8 cellular contexts compared by ENCODE assay signal in the genomic region with DNA sequence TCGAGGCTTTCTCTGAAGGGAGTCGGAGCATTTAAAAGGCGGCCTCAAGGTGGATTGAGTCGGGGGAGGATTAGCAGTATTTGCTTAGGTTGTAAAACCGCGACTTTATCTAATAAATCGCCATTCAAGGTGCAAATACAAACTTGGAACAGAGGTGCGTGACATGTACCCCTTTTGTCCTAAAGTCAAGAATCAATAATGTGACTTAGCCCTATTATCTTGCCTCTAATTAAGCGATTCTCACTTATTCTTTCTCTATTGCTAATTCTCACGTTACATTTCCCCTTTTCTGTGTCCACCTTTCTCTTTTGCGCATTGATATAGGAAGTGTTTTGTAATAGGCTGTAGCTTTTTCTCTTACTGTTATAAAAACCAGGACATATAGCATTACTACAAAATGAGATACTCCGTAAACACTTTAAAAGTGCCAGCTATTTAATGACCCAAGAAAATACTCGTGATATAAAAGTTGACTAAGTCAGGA. TPM values are rescaled to one million over a fixed set of nuclear protein-coding genes. Genes with fewer than 3 reads are reported as not detected.
DNase-seq lines count a peak whose midpoint lies in the region; ATAC-seq and TF ChIP-seq lines count a peak whose summit lies in the region.

No MANE protein-coding gene starts in this region.

- in situ Hi-C loops in GM13977 (cut with MboI; ENCODE audit: low pct_unique_long_range_greater_than_20kb, low sequenced_read_pairs, unreplicated experiment), result loop anchor here (25.0 kb wide), 1 partner anchor 252 kb away; no protein-coding TSS in a partner anchor

- no peak for TF ChIP-seq RAD21 in liver (IDR thresholded peaks at IDR 0.05)

- H3K4me3 ChIP-seq in liver (ENCODE audit: low read depth in 1 of 3, low read length in 3 of 3), result peak overlapping the region; percentile 62 to 81 (median 71)

- no peaks in the 10 kb centered on the region for H3K27me3 Mint-ChIP-seq in T-helper 17 cell

- H3K27ac ChIP-seq in VCaP, result peak overlapping the region; percentile 89
- peak overlapping the region; percentile 75 to 85 for H3K27ac ChIP-seq in liver (ENCODE audit: low read depth in 1 of 2, low read length in 2 of 2)

- no peak overlapping the region for H3K4me3 Mint-ChIP-seq in T-helper 17 cell

- peaks cover 5 to 28% (median 26%) of the 10 kb centered on the region in 4 donors for H3K4me1 ChIP-seq in liver (ENCODE audit: control insufficient read depth in 4 of 4, insufficient read depth in 4 of 4, low read length in 3 of 4)

- H3K9me3 ChIP-seq in liver (ENCODE audit: control insufficient read depth in 4 of 4, low read length in 3 of 4), result no peaks in the 10 kb centered on the region
- no peaks in the 10 kb centered on the region for H3K9me3 ChIP-seq in T-helper 17 cell (ENCODE audit: control insufficient read depth, low read length, poor library complexity, severe bottlenecking)

- peak overlapping the region; percentile 61 to 93 for H3K9ac ChIP-seq in liver (ENCODE audit: low read depth in 1 of 2, low read length in 2 of 2)

- DNase-seq in GM13977 (ENCODE audit: low spot score) (peak; percentile 44), GOT3 (lab: John Stamatoyannopoulos, UW) (no peak), T-helper 17 cell (no peak), NCI-H1930 (lab: John Stamatoyannopoulos, UW) (no peak)

- TF ChIP-seq CTCF in GM13977 (IDR thresholded peaks at IDR 0.05; ENCODE audit: extremely low read depth, insufficient read depth, missing control alignments) (no peak), VCaP (conservative IDR thresholded peaks at IDR 0.05) (no peak), liver (IDR thresholded peaks at IDR 0.05; ENCODE audit: low read depth, low read length, missing input control) (no peak)

- peaks cover 17% of the 10 kb centered on the region for H3K4me1 Mint-ChIP-seq in T-helper 17 cell

- no peak overlapping the region for H3K27ac Mint-ChIP-seq in T-helper 17 cell

- WGBS in liver, result under 1% methylated on average over 13 of the region's 13 CpGs

- ATAC-seq in HG02970 (IDR thresholded peaks at IDR 0.05; ENCODE audit: low FRiP score, unreplicated experiment) (peak; percentile 5), T-helper 17 cell (no peak), GM18861 (IDR thresholded peaks at IDR 0.05; ENCODE audit: unreplicated experiment) (no peak)

- H3K36me3 Mint-ChIP-seq in T-helper 17 cell (ENCODE audit: low read depth), result no peaks in the 10 kb centered on the region

- H3K36me3 ChIP-seq in liver (ENCODE audit: control insufficient read depth in 4 of 4, insufficient read depth in 3 of 4, low read depth in 1 of 4, low read length in 3 of 4), result no peaks in the 10 kb centered on the region

- H3K27me3 ChIP-seq in liver (ENCODE audit: control insufficient read depth in 4 of 4, insufficient read depth in 4 of 4, low read length in 3 of 4), result no peaks in the 10 kb centered on the region

TF ChIP-seq in liver, 16 proteins besides CTCF, POLR2A, EP300 and RAD21:
- no peak for TF ChIP-seq FOXA1 (IDR thresholded peaks at IDR 0.05)
- TF ChIP-seq, protein P1, sequence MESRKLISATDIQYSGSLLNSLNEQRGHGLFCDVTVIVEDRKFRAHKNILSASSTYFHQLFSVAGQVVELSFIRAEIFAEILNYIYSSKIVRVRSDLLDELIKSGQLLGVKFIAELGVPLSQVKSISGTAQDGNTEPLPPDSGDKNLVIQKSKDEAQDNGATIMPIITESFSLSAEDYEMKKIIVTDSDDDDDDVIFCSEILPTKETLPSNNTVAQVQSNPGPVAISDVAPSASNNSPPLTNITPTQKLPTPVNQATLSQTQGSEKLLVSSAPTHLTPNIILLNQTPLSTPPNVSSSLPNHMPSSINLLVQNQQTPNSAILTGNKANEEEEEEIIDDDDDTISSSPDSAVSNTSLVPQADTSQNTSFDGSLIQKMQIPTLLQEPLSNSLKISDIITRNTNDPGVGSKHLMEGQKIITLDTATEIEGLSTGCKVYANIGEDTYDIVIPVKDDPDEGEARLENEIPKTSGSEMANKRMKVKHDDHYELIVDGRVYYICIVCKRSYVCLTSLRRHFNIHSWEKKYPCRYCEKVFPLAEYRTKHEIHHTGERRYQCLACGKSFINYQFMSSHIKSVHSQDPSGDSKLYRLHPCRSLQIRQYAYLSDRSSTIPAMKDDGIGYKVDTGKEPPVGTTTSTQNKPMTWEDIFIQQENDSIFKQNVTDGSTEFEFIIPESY (IDR thresholded peaks at IDR 0.05), result peak; percentile 25
- peak in 1 of 2 donors; percentile 26 for TF ChIP-seq EGR1 (IDR thresholded peaks at IDR 0.05; ENCODE audit: low read depth in 2 of 2)
- TF ChIP-seq, protein P2, sequence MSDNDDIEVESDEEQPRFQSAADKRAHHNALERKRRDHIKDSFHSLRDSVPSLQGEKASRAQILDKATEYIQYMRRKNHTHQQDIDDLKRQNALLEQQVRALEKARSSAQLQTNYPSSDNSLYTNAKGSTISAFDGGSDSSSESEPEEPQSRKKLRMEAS (IDR thresholded peaks at IDR 0.05), result peak; percentile 9

RNA-seq across cellular contexts. Expression of a gene that starts 0.6 kb away (rescaled TPM):
- 10 to 100 TPM; 54.4 to 71.0 TPM for total RNA-seq in liver
- polyA plus RNA-seq in liver, result 10 to 100 TPM; 33.3 to 36.3 TPM
- 10 to 100 TPM; 36.5 to 43.6 TPM for total RNA-seq in T-helper 17 cell

RNA-seq across cellular contexts. Expression of a gene that starts 41.6 kb away (rescaled TPM):
- 100 to 1,000 TPM in 1 of 2 donors, 10 to 100 TPM in 1; 69.8 to 279 TPM for total RNA-seq in liver
- 100 to 1,000 TPM; 299 to 583 TPM for polyA plus RNA-seq in liver
- 100 to 1,000 TPM; 189 to 214 TPM for total RNA-seq in T-helper 17 cell
